In the genomic region with DNA sequence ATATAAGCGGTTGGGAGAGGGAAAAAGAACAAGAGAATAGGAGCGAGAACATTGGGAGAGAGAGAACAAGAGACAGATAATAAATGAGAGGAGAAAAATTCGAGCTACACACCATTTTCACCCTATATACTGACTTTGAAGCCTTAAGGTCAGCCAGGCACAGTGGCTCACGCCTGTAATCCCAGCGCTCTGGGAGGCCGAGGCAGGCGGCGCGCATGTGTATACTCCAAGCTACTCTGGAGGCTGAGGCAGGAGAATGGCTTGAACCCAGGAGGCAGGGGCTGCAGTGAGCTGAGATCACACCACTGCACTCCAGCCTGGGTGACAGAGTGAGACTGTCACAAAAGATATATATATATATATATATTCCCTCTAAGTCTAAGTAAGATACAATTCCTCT, we compare ENCODE assay signal across 8 cellular contexts.
DNase-seq lines count a peak whose midpoint lies in the region; ATAC-seq and TF ChIP-seq lines count a peak whose summit lies in the region.
"Not testable (repeated sequence)": the region's sequence is repeated elsewhere in the genome, so short reads cannot be mapped to it uniquely, and the experiment has no call there.

No MANE protein-coding gene starts in this region.

- H4K20me1 ChIP-seq in OCI-LY1 (ENCODE audit: insufficient read depth, low read length): not testable (repeated sequence)

- in situ Hi-C loops in transverse colon (cut with MboI; ENCODE audit: low pct_ligation_motif_present in 1 of 4, low pct_unique_long_range_greater_than_20kb in 1 of 4, low sequenced_read_pairs in 3 of 4): not testable (repeated sequence)

- H3K9me3 Mint-ChIP-seq in CD4-positive, CD25-positive, alpha-beta regulatory T cell; activated B cell treated with CpG ODN at 0.5 μM for 24 hours; activated T-helper 17 cell treated with anti-CD3 and anti-CD28 coated beads, Interleukin-2, amount 50 U/mL, for 72 hours: not testable (repeated sequence)

- H3K27me3 ChIP-seq in CD4-positive, CD25-positive, alpha-beta regulatory T cell (ENCODE audit: control insufficient read depth, insufficient read depth, low read length); OCI-LY1 (ENCODE audit: insufficient read depth, low read length); breast epithelium; muscle layer of colon (ENCODE audit: control insufficient read depth in 1 of 2, insufficient read depth in 2 of 2, low read length in 2 of 2); rectal smooth muscle tissue (ENCODE audit: control insufficient read depth, insufficient read depth, low read length); transverse colon: not testable (repeated sequence)

- not testable (repeated sequence) for TF ChIP-seq CTCF in OCI-LY1 (IDR thresholded peaks at IDR 0.05; ENCODE audit: low read length); activated B cell treated with CpG ODN at 0.5 μM for 24 hours (IDR thresholded peaks at IDR 0.05); breast epithelium (IDR thresholded peaks at IDR 0.05); transverse colon (IDR thresholded peaks at IDR 0.05)

- not testable (repeated sequence) for H3K9ac ChIP-seq in OCI-LY1 (ENCODE audit: low read length); muscle layer of colon (ENCODE audit: low read length); rectal smooth muscle tissue (ENCODE audit: low read length)

- H3K4me2 ChIP-seq in OCI-LY1 (ENCODE audit: low read length): peak overlapping the region; percentile 41; the same call in 1 of the 2 replicates

- intact Hi-C loops in activated B cell treated with CpG ODN at 0.5 μM for 24 hours (cut with micrococcal nuclease); breast epithelium (cut with DNase I; ENCODE audit: low total_unique reads): not testable (repeated sequence)
- intact Hi-C loops in transverse colon (cut with DNase I; ENCODE audit: low total_unique reads): loop anchor here (5.0 to 10.0 kb wide), 2 partner anchors 84 to 159 kb away; no protein-coding TSS in a partner anchor

- TF ChIP-seq EP300 in transverse colon (IDR thresholded peaks at IDR 0.05; ENCODE audit: low read depth): not testable (repeated sequence)

- peaks cover 20 to 63% (median 42%) of the 10 kb centered on the region in 4 donors for H3K4me1 Mint-ChIP-seq in CD4-positive, CD25-positive, alpha-beta regulatory T cell
- peaks cover 72% of the 10 kb centered on the region for H3K4me1 Mint-ChIP-seq in activated B cell treated with CpG ODN at 0.5 μM for 24 hours
- H3K4me1 Mint-ChIP-seq in activated T-helper 17 cell treated with anti-CD3 and anti-CD28 coated beads, Interleukin-2, amount 50 U/mL, for 72 hours: peaks cover 24% of the 10 kb centered on the region

- H3K4me3 Mint-ChIP-seq in CD4-positive, CD25-positive, alpha-beta regulatory T cell: peak overlapping the region in 1 of 4 donors; percentile 74
- not testable (repeated sequence) for H3K4me3 Mint-ChIP-seq in activated B cell treated with CpG ODN at 0.5 μM for 24 hours
- peak overlapping the region; percentile 67 for H3K4me3 Mint-ChIP-seq in activated T-helper 17 cell treated with anti-CD3 and anti-CD28 coated beads, Interleukin-2, amount 50 U/mL, for 72 hours

- not testable (repeated sequence) for H3K9me2 ChIP-seq in OCI-LY1 (ENCODE audit: low read depth, low read length)

- H3K36me3 ChIP-seq in CD4-positive, CD25-positive, alpha-beta regulatory T cell (ENCODE audit: control insufficient read depth, insufficient read depth, low read length); OCI-LY1 (ENCODE audit: insufficient read depth, low read length); breast epithelium; muscle layer of colon (ENCODE audit: insufficient read depth, low read length); rectal smooth muscle tissue (ENCODE audit: control insufficient read depth, insufficient read depth, low read length); transverse colon: not testable (repeated sequence)

- 80 to 89% methylated on average over 2 to 9 of the region's 9 CpGs for WGBS in transverse colon (ENCODE audit: low coverage in 1 of 2), 2 donors

- CTCF ChIA-PET in activated B cell treated with CpG ODN at 0.5 μM for 24 hours (lab: Charles Lee): interaction anchor here (1.0 kb wide), 1 partner anchor 64 kb away, joined by 3 read pairs; no protein-coding TSS in a partner anchor

- peaks cover 13% of the 10 kb centered on the region for H3K36me3 Mint-ChIP-seq in CD4-positive, CD25-positive, alpha-beta regulatory T cell
- H3K36me3 Mint-ChIP-seq in activated B cell treated with CpG ODN at 0.5 μM for 24 hours (ENCODE audit: low read depth); activated T-helper 17 cell treated with anti-CD3 and anti-CD28 coated beads, Interleukin-2, amount 50 U/mL, for 72 hours (ENCODE audit: low read depth): not testable (repeated sequence)

- POLR2A ChIA-PET in activated B cell treated with CpG ODN at 0.5 μM for 24 hours (lab: Charles Lee): interaction anchor here (1.0 kb wide), 1 partner anchor 87 kb away, joined by 3 read pairs; no protein-coding TSS in a partner anchor

- H3K79me2 ChIP-seq in OCI-LY1 (ENCODE audit: insufficient read depth, low read length): not testable (repeated sequence)

- not testable (repeated sequence) for H3F3A ChIP-seq in OCI-LY1 (ENCODE audit: insufficient read depth, low read length)

- peaks cover 19% of the 10 kb centered on the region for H3K4me1 ChIP-seq in CD4-positive, CD25-positive, alpha-beta regulatory T cell (ENCODE audit: control insufficient read depth, insufficient read depth, low read length, poor library complexity, severe bottlenecking)
- H3K4me1 ChIP-seq in OCI-LY1 (ENCODE audit: insufficient read depth, low read length, severe bottlenecking): peaks cover 51% of the 10 kb centered on the region
- H3K4me1 ChIP-seq in breast epithelium: not testable (repeated sequence)
- peaks cover 82% of the 10 kb centered on the region for H3K4me1 ChIP-seq in muscle layer of colon (ENCODE audit: insufficient read depth, low read length)
- H3K4me1 ChIP-seq in rectal smooth muscle tissue (ENCODE audit: control insufficient read depth, insufficient read depth, low read length): peaks cover 29% of the 10 kb centered on the region
- peaks cover 32 to 71% (median 51%) of the 10 kb centered on the region in 4 donors for H3K4me1 ChIP-seq in transverse colon

- DNase-seq in CD4-positive, CD25-positive, alpha-beta regulatory T cell; activated B cell treated with CpG ODN at 0.5 μM for 24 hours; breast epithelium (ENCODE audit: low spot score in 2 of 2); transverse colon: not testable (repeated sequence)

- H3K27me3 Mint-ChIP-seq in CD4-positive, CD25-positive, alpha-beta regulatory T cell; activated B cell treated with CpG ODN at 0.5 μM for 24 hours; activated T-helper 17 cell treated with anti-CD3 and anti-CD28 coated beads, Interleukin-2, amount 50 U/mL, for 72 hours: not testable (repeated sequence)

- TF ChIP-seq POLR2A in breast epithelium (IDR thresholded peaks at IDR 0.05); transverse colon (IDR thresholded peaks at IDR 0.05): not testable (repeated sequence)

- not testable (repeated sequence) for H3K27ac ChIP-seq in CD4-positive, CD25-positive, alpha-beta regulatory T cell (ENCODE audit: insufficient read depth, low read length, poor library complexity, severe bottlenecking)
- peak overlapping the region; percentile 94 for H3K27ac ChIP-seq in OCI-LY1 (ENCODE audit: low read depth, low read length, poor library complexity, severe bottlenecking)
- H3K27ac ChIP-seq in breast epithelium: peak overlapping the region; percentile 3 to 78
- peak overlapping the region; percentile 57 for H3K27ac ChIP-seq in muscle layer of colon (ENCODE audit: low read depth, low read length)
- peak overlapping the region; percentile 48 for H3K27ac ChIP-seq in rectal smooth muscle tissue (ENCODE audit: low read depth, low read length)
- H3K27ac ChIP-seq in transverse colon: peak overlapping the region; percentile 76 to 88 (median 86)

- H2AFZ ChIP-seq in OCI-LY1 (ENCODE audit: low read length): not testable (repeated sequence)

- H3K27ac Mint-ChIP-seq in CD4-positive, CD25-positive, alpha-beta regulatory T cell: peak overlapping the region in 2 of 3 donors; percentile 37 to 85
- peak overlapping the region; percentile 65 for H3K27ac Mint-ChIP-seq in activated B cell treated with CpG ODN at 0.5 μM for 24 hours
- peak overlapping the region; percentile 76 for H3K27ac Mint-ChIP-seq in activated T-helper 17 cell treated with anti-CD3 and anti-CD28 coated beads, Interleukin-2, amount 50 U/mL, for 72 hours

- ATAC-seq in CD4-positive, CD25-positive, alpha-beta regulatory T cell (ENCODE audit: low read depth in 2 of 2); activated B cell treated with CpG ODN at 0.5 μM for 24 hours (ENCODE audit: low read depth): not testable (repeated sequence)
- peak; percentile 1 for ATAC-seq in activated T-helper 17 cell treated with anti-CD3 and anti-CD28 coated beads, Interleukin-2, amount 50 U/mL, for 72 hours (replicated peaks)

- H3K4me3 ChIP-seq in CD4-positive, CD25-positive, alpha-beta regulatory T cell (ENCODE audit: low read depth, low read length); OCI-LY1 (ENCODE audit: low read depth, low read length, poor library complexity, severe bottlenecking); breast epithelium; muscle layer of colon (ENCODE audit: low read depth in 1 of 2, low read length in 2 of 2); rectal smooth muscle tissue (ENCODE audit: low read length); transverse colon: not testable (repeated sequence)

- not testable (repeated sequence) for H3K9me3 ChIP-seq in CD4-positive, CD25-positive, alpha-beta regulatory T cell (ENCODE audit: control insufficient read depth in 2 of 2, low read length in 2 of 2); OCI-LY1 (ENCODE audit: low read length); breast epithelium; muscle layer of colon (ENCODE audit: low read length); transverse colon
